ENCODE assay signal across 8 cellular contexts in genomic region chr5:36414869-36415282, GRCh38.
DNase-seq lines count a peak whose midpoint lies in the region; ATAC-seq and TF ChIP-seq lines count a peak whose summit lies in the region.

No MANE protein-coding gene starts in this region.

- H3K18ac ChIP-seq in mesenchymal stem cell (ENCODE audit: low read depth in 1 of 2, low read length in 2 of 2): no peak overlapping the region

- peak; percentile 25; the same call in 1 of the 3 replicates for TF ChIP-seq CTCF in GM12872 (IDR thresholded peaks at IDR 0.05; ENCODE audit: insufficient read depth, low read depth, low read length)

- H2BK120ac ChIP-seq in mesenchymal stem cell (ENCODE audit: low read depth, low read length): no peak overlapping the region

- no peak overlapping the region for H2AFZ ChIP-seq in mesenchymal stem cell (ENCODE audit: low read depth, low read length)

- DNase-seq in NCI-H2171 (lab: John Stamatoyannopoulos, UW): peak; percentile 17
- peak; percentile 33 for DNase-seq in cerebellar cortex (ENCODE audit: low spot score)
- DNase-seq in mesenchymal stem cell: peak; percentile 40
- DNase-seq in COR-L47 (lab: John Stamatoyannopoulos, UW): no peak

- H3K23ac ChIP-seq in mesenchymal stem cell (ENCODE audit: low read length in 2 of 2): no peak overlapping the region

- no peak overlapping the region for H3K4ac ChIP-seq in mesenchymal stem cell (ENCODE audit: low read depth in 1 of 2, low read length in 2 of 2)

- H3K36me3 ChIP-seq in mesenchymal stem cell (ENCODE audit: control insufficient read depth in 1 of 2, insufficient read depth in 2 of 2, low read depth in 1 of 2, low read length in 2 of 2): no peaks in the 10 kb centered on the region

- no peak overlapping the region for H2BK15ac ChIP-seq in mesenchymal stem cell (ENCODE audit: low read depth, poor library complexity, severe bottlenecking)

- peak overlapping the region; percentile 31 for H2BK5ac ChIP-seq in mesenchymal stem cell (ENCODE audit: low read depth, low read length, poor library complexity, severe bottlenecking)

- H4K8ac ChIP-seq in mesenchymal stem cell (ENCODE audit: low read length): no peak overlapping the region

- 83% methylated on average over 1 of the region's 3 CpGs for WGBS in mesenchymal stem cell

- H3K79me1 ChIP-seq in mesenchymal stem cell (replicated peaks; ENCODE audit: low read length, poor library complexity, severe bottlenecking): no peaks in the 10 kb centered on the region

- no peak overlapping the region for H3K4me3 ChIP-seq in mesenchymal stem cell (ENCODE audit: insufficient read depth in 1 of 2, low read depth in 1 of 2, low read length in 2 of 2)

- no peak overlapping the region for H4K91ac ChIP-seq in mesenchymal stem cell (ENCODE audit: low read length)

- H2BK12ac ChIP-seq in mesenchymal stem cell (ENCODE audit: low read length in 2 of 2): no peak overlapping the region

- no peak overlapping the region for H3K14ac ChIP-seq in mesenchymal stem cell (ENCODE audit: low read length in 2 of 2)

- H3K27me3 ChIP-seq in mesenchymal stem cell (ENCODE audit: control insufficient read depth in 1 of 2, insufficient read depth in 1 of 2, low read length in 2 of 2): no peaks in the 10 kb centered on the region

- H3K4me2 ChIP-seq in mesenchymal stem cell (ENCODE audit: low read length, poor library complexity, severe bottlenecking): no peak overlapping the region

- peak overlapping the region; percentile 66 for H2AK5ac ChIP-seq in mesenchymal stem cell (ENCODE audit: low read length, severe bottlenecking)

- no peak overlapping the region for H3K27ac ChIP-seq in mesenchymal stem cell (ENCODE audit: low read length, poor library complexity, severe bottlenecking)

- no peaks in the 10 kb centered on the region for H3K9me3 ChIP-seq in mesenchymal stem cell (ENCODE audit: control insufficient read depth, low read length)

- ATAC-seq in HG02759 (IDR thresholded peaks at IDR 0.05; ENCODE audit: unreplicated experiment): no peak
- ATAC-seq in HG03196 (IDR thresholded peaks at IDR 0.05; ENCODE audit: unreplicated experiment): no peak
- ATAC-seq in HG03280 (IDR thresholded peaks at IDR 0.05; ENCODE audit: unreplicated experiment): no peak

- peaks cover 2% of the 10 kb centered on the region for H3K4me1 ChIP-seq in mesenchymal stem cell (ENCODE audit: control insufficient read depth, insufficient read depth, low read depth, low read length)

- H3K9ac ChIP-seq in mesenchymal stem cell (ENCODE audit: low read length): peak overlapping the region; percentile 9
